Comparison of ENCODE assay signal across 8 cellular contexts in the genomic region with DNA sequence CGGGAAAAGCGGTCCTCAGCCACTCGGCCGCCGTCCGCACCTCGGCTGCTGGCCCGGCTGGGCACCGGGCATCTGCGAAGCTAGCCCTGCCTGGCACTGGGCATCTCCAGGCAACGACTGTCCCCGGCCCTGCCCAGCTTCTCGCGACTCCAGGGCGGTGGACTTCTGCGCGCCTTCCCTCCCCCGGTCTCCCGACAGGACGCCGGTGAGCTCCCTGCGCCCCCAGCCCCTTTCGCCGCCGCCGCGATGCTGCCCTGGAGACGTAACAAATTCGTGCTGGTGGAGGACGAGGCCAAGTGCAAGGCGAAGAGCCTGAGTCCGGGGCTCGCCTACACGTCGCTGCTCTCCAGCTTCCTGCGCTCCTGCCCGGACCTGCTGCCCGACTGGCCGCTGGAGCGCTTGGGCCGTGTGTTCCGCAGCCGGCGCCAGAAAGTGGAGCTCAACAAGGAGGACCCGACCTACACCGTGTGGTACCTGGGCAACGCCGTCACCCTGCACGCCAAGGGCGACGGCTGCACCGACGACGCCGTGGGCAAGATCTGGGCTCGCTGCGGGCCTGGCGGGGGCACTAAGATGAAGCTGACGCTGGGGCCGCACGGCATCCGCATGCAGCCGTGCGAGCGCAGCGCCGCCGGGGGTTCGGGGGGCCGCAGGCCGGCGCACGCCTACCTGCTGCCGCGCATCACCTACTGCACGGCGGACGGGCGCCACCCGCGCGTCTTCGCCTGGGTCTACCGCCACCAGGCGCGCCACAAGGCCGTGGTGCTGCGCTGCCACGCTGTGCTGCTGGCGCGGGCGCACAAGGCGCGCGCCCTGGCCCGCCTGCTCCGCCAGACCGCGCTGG. TPM values are rescaled to one million over a fixed set of nuclear protein-coding genes. Genes with fewer than 3 reads are reported as not detected.
DNase-seq lines count a peak whose midpoint lies in the region; ATAC-seq and TF ChIP-seq lines count a peak whose summit lies in the region.

No MANE protein-coding gene starts in this region.

- WGBS in heart right ventricle, 2 donors: 1 to 2% methylated on average over 91 to 99 of the region's 99 CpGs

- ATAC-seq in T-helper 17 cell (no peak), heart right ventricle (peak; percentile 5 to 58 (median 14)), HG03469 (IDR thresholded peaks at IDR 0.05; ENCODE audit: unreplicated experiment) (no peak), HG02763 (IDR thresholded peaks at IDR 0.05; ENCODE audit: unreplicated experiment) (no peak), GM21360 (IDR thresholded peaks at IDR 0.05; ENCODE audit: unreplicated experiment) (no peak)

- peaks cover 3% of the 10 kb centered on the region for H3K4me1 Mint-ChIP-seq in T-helper 17 cell

- H3K4me1 ChIP-seq in heart right ventricle: peaks cover 5 to 53% (median 28%) of the 10 kb centered on the region in 9 donors

- DNase-seq in GM13977 (ENCODE audit: low spot score) (peak; percentile 59), T-helper 17 cell (no peak), heart right ventricle (peak in 1 of 2 donors; percentile 33), retina (peak; percentile 73), globus pallidus (ENCODE audit: low spot score) (no peak)

- peak overlapping the region; percentile 3 for H3K4me3 Mint-ChIP-seq in T-helper 17 cell

- H3K9me3 ChIP-seq in T-helper 17 cell (ENCODE audit: control insufficient read depth, low read length, poor library complexity, severe bottlenecking) (no peaks in the 10 kb centered on the region), heart right ventricle (no peaks in the 10 kb centered on the region)

- TF ChIP-seq CTCF in GM13977 (IDR thresholded peaks at IDR 0.05; ENCODE audit: extremely low read depth, insufficient read depth, missing control alignments) (no peak), heart right ventricle (IDR thresholded peaks at IDR 0.05) (no peak)

- H3K36me3 Mint-ChIP-seq in T-helper 17 cell (ENCODE audit: low read depth): no peaks in the 10 kb centered on the region

- in situ Hi-C loops in GM13977 (cut with MboI; ENCODE audit: low pct_unique_long_range_greater_than_20kb, low sequenced_read_pairs, unreplicated experiment): no loop called here

- peak overlapping the region; percentile 32 to 62 (median 55) for H3K4me3 ChIP-seq in heart right ventricle

- H3K27me3 ChIP-seq in heart right ventricle: peaks cover 0 to 80% (median 29%) of the 10 kb centered on the region in 7 donors

- intact Hi-C loops in heart right ventricle (cut with DNase I): no loop called here

- H3K36me3 ChIP-seq in heart right ventricle: no peaks in the 10 kb centered on the region

- peak overlapping the region in 8 of 10 donors; percentile 64 to 88 (median 72) for H3K27ac ChIP-seq in heart right ventricle

- no peak overlapping the region for H3K27ac Mint-ChIP-seq in T-helper 17 cell

- peaks cover 37% of the 10 kb centered on the region for H3K27me3 Mint-ChIP-seq in T-helper 17 cell

RNA-seq across cellular contexts. Expression of a gene that starts 0.6 kb away (rescaled TPM):
- total RNA-seq in T-helper 17 cell (not detected), heart right ventricle (10 to 100 TPM in 1 of 10 donors, 1 to 10 TPM in 9; 1.0 to 16.3 (median 2.3) TPM)
- polyA plus RNA-seq in heart right ventricle: 1 to 10 TPM; 1.5 to 2.5 TPM

RNA-seq across cellular contexts. Expression of a gene that starts 35.9 kb away (rescaled TPM):
- total RNA-seq in T-helper 17 cell: 1 to 10 TPM in 1 of 2 donors, not detected in 1; 1.1 TPM
- 1 to 10 TPM in 9 of 10 donors, under 1 TPM in 1; 0.93 to 4.3 (median 2.3) TPM for total RNA-seq in heart right ventricle
- 10 to 100 TPM in 1 of 2 donors, 1 to 10 TPM in 1; 5.1 to 10.3 TPM for polyA plus RNA-seq in heart right ventricle

RNA-seq across cellular contexts. Expression of a gene that starts 45.0 kb away (rescaled TPM):
- total RNA-seq in T-helper 17 cell: 10 to 100 TPM; 14.7 to 21.8 TPM
- 10 to 100 TPM; 33.7 to 60.3 (median 43.2) TPM for total RNA-seq in heart right ventricle
- polyA plus RNA-seq in heart right ventricle: 10 to 100 TPM in 1 of 2 donors, 1 to 10 TPM in 1; 7.6 to 36.4 TPM

Comparison
In these comparisons a context has a peak if more than half of its experiments do, and no peak if none do; other contexts are left out.
1. DNase-seq: peak in GM13977 (single experiment) and retina (single experiment); none in T-helper 17 cell (0 of 3) and globus pallidus (single experiment).
2. ATAC-seq: peak in heart right ventricle (8 of 8); none in T-helper 17 cell (single experiment), HG03469 (single experiment), HG02763 (single experiment) and GM21360 (single experiment).